ENCODE assay signal across 1 cellular context in genomic region chr11:20477418-20478090, GRCh38.
A peak's percentile ranks its signal among the peaks of the same experiment; 100 is the strongest.
TF ChIP-seq lines count a peak whose summit lies in the region.

No MANE protein-coding gene starts in this region.

TF ChIP-seq in K562, 482 proteins besides CTCF, POLR2A, EP300 and RAD21 (continued from another document and continues in another):
- TF ChIP-seq, protein P1, sequence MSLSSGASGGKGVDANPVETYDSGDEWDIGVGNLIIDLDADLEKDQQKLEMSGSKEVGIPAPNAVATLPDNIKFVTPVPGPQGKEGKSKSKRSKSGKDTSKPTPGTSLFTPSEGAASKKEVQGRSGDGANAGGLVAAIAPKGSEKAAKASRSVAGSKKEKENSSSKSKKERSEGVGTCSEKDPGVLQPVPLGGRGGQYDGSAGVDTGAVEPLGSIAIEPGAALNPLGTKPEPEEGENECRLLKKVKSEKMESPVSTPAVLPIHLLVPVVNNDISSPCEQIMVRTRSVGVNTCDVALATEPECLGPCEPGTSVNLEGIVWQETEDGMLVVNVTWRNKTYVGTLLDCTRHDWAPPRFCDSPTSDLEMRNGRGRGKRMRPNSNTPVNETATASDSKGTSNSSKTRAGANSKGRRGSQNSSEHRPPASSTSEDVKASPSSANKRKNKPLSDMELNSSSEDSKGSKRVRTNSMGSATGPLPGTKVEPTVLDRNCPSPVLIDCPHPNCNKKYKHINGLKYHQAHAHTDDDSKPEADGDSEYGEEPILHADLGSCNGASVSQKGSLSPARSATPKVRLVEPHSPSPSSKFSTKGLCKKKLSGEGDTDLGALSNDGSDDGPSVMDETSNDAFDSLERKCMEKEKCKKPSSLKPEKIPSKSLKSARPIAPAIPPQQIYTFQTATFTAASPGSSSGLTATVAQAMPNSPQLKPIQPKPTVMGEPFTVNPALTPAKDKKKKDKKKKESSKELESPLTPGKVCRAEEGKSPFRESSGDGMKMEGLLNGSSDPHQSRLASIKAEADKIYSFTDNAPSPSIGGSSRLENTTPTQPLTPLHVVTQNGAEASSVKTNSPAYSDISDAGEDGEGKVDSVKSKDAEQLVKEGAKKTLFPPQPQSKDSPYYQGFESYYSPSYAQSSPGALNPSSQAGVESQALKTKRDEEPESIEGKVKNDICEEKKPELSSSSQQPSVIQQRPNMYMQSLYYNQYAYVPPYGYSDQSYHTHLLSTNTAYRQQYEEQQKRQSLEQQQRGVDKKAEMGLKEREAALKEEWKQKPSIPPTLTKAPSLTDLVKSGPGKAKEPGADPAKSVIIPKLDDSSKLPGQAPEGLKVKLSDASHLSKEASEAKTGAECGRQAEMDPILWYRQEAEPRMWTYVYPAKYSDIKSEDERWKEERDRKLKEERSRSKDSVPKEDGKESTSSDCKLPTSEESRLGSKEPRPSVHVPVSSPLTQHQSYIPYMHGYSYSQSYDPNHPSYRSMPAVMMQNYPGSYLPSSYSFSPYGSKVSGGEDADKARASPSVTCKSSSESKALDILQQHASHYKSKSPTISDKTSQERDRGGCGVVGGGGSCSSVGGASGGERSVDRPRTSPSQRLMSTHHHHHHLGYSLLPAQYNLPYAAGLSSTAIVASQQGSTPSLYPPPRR (CRISPR knock-in tag; IDR thresholded peaks at IDR 0.05; ENCODE audit: borderline replicate concordance) = no peak
- TF ChIP-seq, protein P2, sequence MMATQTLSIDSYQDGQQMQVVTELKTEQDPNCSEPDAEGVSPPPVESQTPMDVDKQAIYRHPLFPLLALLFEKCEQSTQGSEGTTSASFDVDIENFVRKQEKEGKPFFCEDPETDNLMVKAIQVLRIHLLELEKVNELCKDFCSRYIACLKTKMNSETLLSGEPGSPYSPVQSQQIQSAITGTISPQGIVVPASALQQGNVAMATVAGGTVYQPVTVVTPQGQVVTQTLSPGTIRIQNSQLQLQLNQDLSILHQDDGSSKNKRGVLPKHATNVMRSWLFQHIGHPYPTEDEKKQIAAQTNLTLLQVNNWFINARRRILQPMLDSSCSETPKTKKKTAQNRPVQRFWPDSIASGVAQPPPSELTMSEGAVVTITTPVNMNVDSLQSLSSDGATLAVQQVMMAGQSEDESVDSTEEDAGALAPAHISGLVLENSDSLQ (IDR thresholded peaks at IDR 0.05) = peak; percentile 26; the same call in 1 of the 2 replicates
- TF ChIP-seq THAP12 (CRISPR knock-in tag; IDR thresholded peaks at IDR 0.05) (no peak), RBBP5 (IDR thresholded peaks at IDR 0.05; ENCODE audit: borderline replicate concordance, insufficient read depth, low read length, poor library complexity, severe bottlenecking) (no peak), BRF1 (IDR thresholded peaks at IDR 0.05; ENCODE audit: borderline replicate concordance, extremely low read depth, insufficient read length) (no peak), RCOR1 (IDR thresholded peaks at IDR 0.05; ENCODE audit: borderline replicate concordance in 1 of 2, low read depth in 2 of 2, low read length in 2 of 2) (0 out of 4 replicates have a peak, but pooled peaks of 1 of the 2 experiments have one; percentile 11), FOXK2 (conservative IDR thresholded peaks at IDR 0.05 in 1 of 2, IDR thresholded peaks at IDR 0.05 in 1 of 2; ENCODE audit: low read depth in 2 of 2) (peak; percentile 84 to 85), ARID1B (IDR thresholded peaks at IDR 0.05) (peak; percentile 84), PTBP1 (IDR thresholded peaks at IDR 0.05; ENCODE audit: low read depth, low read length) (no peak), ZNF57 (CRISPR knock-in tag; IDR thresholded peaks at IDR 0.05) (no peak), TCFL5 (CRISPR knock-in tag; conservative IDR thresholded peaks at IDR 0.05) (no peak), ERF (CRISPR knock-in tag; IDR thresholded peaks at IDR 0.05) (no peak), SMARCE1 (IDR thresholded peaks at IDR 0.05) (peak; percentile 93), ZC3H8 (IDR thresholded peaks at IDR 0.05) (no peak), ZNF316 (IDR thresholded peaks at IDR 0.05) (peak; percentile 78), LARP7 (IDR thresholded peaks at IDR 0.05) (no peak), ATF2 (CRISPR knock-in tag; IDR thresholded peaks at IDR 0.05) (no peak), PRPF4 (IDR thresholded peaks at IDR 0.05; ENCODE audit: insufficient read depth, low read depth, low read length, poor library complexity, severe bottlenecking) (no peak), RBM17 (IDR thresholded peaks at IDR 0.05; ENCODE audit: borderline replicate concordance, low read depth, low read length) (no peak), HMG20B (CRISPR knock-in tag; IDR thresholded peaks at IDR 0.05) (no peak), FOXK1 (CRISPR knock-in tag; IDR thresholded peaks at IDR 0.05; ENCODE audit: borderline replicate concordance) (no peak), HDAC1 (IDR thresholded peaks at IDR 0.05) (peak in 1 of 2 experiments; percentile 36; a peak in 1 of 4 replicates), C11orf30 (IDR thresholded peaks at IDR 0.05; ENCODE audit: low read depth) (peak; percentile 71), ZNF431 (CRISPR knock-in tag; IDR thresholded peaks at IDR 0.05) (no peak), RBM14 (IDR thresholded peaks at IDR 0.05; ENCODE audit: borderline replicate concordance, insufficient read depth, low read depth, low read length) (no peak), ETS2 (tag; IDR thresholded peaks at IDR 0.05; ENCODE audit: borderline replicate concordance, poor library complexity, severe bottlenecking) (no peak), KDM1A (IDR thresholded peaks at IDR 0.05) (peak; percentile 43 to 61; a peak in 2 of 4 replicates), ZNF384 (IDR thresholded peaks at IDR 0.05; ENCODE audit: low read depth, low read length) (peak; percentile 91)
- TF ChIP-seq, protein P3, sequence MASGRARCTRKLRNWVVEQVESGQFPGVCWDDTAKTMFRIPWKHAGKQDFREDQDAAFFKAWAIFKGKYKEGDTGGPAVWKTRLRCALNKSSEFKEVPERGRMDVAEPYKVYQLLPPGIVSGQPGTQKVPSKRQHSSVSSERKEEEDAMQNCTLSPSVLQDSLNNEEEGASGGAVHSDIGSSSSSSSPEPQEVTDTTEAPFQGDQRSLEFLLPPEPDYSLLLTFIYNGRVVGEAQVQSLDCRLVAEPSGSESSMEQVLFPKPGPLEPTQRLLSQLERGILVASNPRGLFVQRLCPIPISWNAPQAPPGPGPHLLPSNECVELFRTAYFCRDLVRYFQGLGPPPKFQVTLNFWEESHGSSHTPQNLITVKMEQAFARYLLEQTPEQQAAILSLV (tag; IDR thresholded peaks at IDR 0.05) = no peak
- TF ChIP-seq, protein P4, sequence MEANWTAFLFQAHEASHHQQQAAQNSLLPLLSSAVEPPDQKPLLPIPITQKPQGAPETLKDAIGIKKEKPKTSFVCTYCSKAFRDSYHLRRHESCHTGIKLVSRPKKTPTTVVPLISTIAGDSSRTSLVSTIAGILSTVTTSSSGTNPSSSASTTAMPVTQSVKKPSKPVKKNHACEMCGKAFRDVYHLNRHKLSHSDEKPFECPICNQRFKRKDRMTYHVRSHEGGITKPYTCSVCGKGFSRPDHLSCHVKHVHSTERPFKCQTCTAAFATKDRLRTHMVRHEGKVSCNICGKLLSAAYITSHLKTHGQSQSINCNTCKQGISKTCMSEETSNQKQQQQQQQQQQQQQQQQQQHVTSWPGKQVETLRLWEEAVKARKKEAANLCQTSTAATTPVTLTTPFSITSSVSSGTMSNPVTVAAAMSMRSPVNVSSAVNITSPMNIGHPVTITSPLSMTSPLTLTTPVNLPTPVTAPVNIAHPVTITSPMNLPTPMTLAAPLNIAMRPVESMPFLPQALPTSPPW (CRISPR knock-in tag; IDR thresholded peaks at IDR 0.05) = peak; percentile 57
- TF ChIP-seq, protein P5, sequence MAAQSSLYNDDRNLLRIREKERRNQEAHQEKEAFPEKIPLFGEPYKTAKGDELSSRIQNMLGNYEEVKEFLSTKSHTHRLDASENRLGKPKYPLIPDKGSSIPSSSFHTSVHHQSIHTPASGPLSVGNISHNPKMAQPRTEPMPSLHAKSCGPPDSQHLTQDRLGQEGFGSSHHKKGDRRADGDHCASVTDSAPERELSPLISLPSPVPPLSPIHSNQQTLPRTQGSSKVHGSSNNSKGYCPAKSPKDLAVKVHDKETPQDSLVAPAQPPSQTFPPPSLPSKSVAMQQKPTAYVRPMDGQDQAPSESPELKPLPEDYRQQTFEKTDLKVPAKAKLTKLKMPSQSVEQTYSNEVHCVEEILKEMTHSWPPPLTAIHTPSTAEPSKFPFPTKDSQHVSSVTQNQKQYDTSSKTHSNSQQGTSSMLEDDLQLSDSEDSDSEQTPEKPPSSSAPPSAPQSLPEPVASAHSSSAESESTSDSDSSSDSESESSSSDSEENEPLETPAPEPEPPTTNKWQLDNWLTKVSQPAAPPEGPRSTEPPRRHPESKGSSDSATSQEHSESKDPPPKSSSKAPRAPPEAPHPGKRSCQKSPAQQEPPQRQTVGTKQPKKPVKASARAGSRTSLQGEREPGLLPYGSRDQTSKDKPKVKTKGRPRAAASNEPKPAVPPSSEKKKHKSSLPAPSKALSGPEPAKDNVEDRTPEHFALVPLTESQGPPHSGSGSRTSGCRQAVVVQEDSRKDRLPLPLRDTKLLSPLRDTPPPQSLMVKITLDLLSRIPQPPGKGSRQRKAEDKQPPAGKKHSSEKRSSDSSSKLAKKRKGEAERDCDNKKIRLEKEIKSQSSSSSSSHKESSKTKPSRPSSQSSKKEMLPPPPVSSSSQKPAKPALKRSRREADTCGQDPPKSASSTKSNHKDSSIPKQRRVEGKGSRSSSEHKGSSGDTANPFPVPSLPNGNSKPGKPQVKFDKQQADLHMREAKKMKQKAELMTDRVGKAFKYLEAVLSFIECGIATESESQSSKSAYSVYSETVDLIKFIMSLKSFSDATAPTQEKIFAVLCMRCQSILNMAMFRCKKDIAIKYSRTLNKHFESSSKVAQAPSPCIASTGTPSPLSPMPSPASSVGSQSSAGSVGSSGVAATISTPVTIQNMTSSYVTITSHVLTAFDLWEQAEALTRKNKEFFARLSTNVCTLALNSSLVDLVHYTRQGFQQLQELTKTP (IDR thresholded peaks at IDR 0.05; ENCODE audit: low read depth in 1 of 2, partially characterized antibody in 2 of 2) = no peak
- TF ChIP-seq, protein P6, sequence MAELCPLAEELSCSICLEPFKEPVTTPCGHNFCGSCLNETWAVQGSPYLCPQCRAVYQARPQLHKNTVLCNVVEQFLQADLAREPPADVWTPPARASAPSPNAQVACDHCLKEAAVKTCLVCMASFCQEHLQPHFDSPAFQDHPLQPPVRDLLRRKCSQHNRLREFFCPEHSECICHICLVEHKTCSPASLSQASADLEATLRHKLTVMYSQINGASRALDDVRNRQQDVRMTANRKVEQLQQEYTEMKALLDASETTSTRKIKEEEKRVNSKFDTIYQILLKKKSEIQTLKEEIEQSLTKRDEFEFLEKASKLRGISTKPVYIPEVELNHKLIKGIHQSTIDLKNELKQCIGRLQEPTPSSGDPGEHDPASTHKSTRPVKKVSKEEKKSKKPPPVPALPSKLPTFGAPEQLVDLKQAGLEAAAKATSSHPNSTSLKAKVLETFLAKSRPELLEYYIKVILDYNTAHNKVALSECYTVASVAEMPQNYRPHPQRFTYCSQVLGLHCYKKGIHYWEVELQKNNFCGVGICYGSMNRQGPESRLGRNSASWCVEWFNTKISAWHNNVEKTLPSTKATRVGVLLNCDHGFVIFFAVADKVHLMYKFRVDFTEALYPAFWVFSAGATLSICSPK (IDR thresholded peaks at IDR 0.05; ENCODE audit: borderline replicate concordance) = no peak
- TF ChIP-seq, protein P7, sequence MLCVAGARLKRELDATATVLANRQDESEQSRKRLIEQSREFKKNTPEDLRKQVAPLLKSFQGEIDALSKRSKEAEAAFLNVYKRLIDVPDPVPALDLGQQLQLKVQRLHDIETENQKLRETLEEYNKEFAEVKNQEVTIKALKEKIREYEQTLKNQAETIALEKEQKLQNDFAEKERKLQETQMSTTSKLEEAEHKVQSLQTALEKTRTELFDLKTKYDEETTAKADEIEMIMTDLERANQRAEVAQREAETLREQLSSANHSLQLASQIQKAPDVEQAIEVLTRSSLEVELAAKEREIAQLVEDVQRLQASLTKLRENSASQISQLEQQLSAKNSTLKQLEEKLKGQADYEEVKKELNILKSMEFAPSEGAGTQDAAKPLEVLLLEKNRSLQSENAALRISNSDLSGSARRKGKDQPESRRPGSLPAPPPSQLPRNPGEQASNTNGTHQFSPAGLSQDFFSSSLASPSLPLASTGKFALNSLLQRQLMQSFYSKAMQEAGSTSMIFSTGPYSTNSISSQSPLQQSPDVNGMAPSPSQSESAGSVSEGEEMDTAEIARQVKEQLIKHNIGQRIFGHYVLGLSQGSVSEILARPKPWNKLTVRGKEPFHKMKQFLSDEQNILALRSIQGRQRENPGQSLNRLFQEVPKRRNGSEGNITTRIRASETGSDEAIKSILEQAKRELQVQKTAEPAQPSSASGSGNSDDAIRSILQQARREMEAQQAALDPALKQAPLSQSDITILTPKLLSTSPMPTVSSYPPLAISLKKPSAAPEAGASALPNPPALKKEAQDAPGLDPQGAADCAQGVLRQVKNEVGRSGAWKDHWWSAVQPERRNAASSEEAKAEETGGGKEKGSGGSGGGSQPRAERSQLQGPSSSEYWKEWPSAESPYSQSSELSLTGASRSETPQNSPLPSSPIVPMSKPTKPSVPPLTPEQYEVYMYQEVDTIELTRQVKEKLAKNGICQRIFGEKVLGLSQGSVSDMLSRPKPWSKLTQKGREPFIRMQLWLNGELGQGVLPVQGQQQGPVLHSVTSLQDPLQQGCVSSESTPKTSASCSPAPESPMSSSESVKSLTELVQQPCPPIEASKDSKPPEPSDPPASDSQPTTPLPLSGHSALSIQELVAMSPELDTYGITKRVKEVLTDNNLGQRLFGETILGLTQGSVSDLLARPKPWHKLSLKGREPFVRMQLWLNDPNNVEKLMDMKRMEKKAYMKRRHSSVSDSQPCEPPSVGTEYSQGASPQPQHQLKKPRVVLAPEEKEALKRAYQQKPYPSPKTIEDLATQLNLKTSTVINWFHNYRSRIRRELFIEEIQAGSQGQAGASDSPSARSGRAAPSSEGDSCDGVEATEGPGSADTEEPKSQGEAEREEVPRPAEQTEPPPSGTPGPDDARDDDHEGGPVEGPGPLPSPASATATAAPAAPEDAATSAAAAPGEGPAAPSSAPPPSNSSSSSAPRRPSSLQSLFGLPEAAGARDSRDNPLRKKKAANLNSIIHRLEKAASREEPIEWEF (CRISPR knock-in tag; IDR thresholded peaks at IDR 0.05) = no peak
